11 cellular contexts compared by ENCODE assay signal in the genomic region with DNA sequence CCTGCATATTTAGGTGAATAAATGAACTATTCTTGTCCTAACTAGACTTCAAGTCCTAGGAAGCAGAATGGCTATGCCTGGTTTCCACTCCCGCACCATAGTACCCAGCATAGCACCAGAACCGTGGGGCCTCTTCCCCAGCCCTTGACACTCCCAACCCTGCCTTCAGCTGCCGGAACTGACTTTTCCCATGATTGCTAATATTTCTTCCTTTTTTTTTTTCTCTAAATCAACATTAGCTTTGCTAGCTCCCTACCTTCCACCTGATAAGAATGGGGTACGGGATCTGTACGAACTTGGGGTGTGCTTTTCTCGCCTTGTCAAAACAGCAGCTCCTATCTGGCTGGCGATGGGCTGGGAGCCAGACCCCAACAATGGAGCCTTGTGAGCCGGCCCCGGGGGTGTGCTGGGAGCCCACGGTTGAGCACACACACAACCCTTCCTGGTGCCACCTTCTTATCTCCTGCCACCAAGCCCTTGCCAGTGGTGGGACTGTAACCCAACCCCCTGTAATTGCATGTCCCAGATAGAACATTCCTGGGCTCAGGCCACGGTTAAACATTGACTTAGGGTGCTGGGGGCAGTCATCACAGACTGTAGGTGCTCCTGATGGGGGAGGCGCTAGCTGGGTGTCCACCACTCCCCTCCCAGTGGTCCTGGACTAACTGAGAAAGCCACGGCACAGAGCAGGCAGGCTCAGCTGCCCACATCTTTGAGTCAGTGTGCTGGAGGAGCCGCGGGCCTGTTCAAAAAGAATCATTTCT.
DNase-seq lines count a peak whose midpoint lies in the region; ATAC-seq and TF ChIP-seq lines count a peak whose summit lies in the region.
"Had no signal": no experiment of that assay in that cellular context is flagged by ENCODE, and none has a peak within 500 bp of the region (broad histone marks: within the 10 kb centered on the region; RNA-seq: fewer than 3 reads in every experiment).

No MANE protein-coding gene starts in this region.

- no peak overlapping the region for H2AFZ ChIP-seq in osteoblast (ENCODE audit: low read length)

- no peak for ATAC-seq in HG03442 (IDR thresholded peaks at IDR 0.05; ENCODE audit: unreplicated experiment)

- peaks cover 7% of the 10 kb centered on the region; the same call in 1 of the 2 replicates for H3K9me3 ChIP-seq in BLaER1
- H3K9me3 ChIP-seq in osteoblast (ENCODE audit: low read depth, low read length): no peaks in the 10 kb centered on the region
- H3K9me3 ChIP-seq: SJCRH30 had no signal

- no peaks in the 10 kb centered on the region for H3K79me2 ChIP-seq in osteoblast (ENCODE audit: insufficient read depth, low read length)

- no peak overlapping the region for H3K9ac ChIP-seq in BLaER1

- no peaks in the 10 kb centered on the region for H3K36me3 ChIP-seq in BLaER1
- no peaks in the 10 kb centered on the region for H3K36me3 ChIP-seq in kidney epithelial cell (ENCODE audit: control insufficient read depth, insufficient read depth, low read length)
- no peaks in the 10 kb centered on the region for H3K36me3 ChIP-seq in osteoblast (ENCODE audit: insufficient read depth, low read length)
- H3K36me3 ChIP-seq: SJCRH30 had no signal

- H3K4me3 ChIP-seq in BLaER1 (no peak overlapping the region), kidney epithelial cell (ENCODE audit: low read depth, low read length) (no peak overlapping the region), osteoblast (ENCODE audit: insufficient read depth, low read length) (no peak overlapping the region)
- H3K4me3 ChIP-seq: SJCRH30 had no signal

- H3K4me2 ChIP-seq in BLaER1 (peak overlapping the region; percentile 62), osteoblast (ENCODE audit: insufficient read depth, low read length) (no peak overlapping the region)

- H4K20me1 ChIP-seq in BLaER1 (no peaks in the 10 kb centered on the region), osteoblast (ENCODE audit: insufficient read depth, low read length) (no peaks in the 10 kb centered on the region)

- in situ Hi-C loops in KBM-7 (cut with MboI; ENCODE audit: low pct_unique_long_range_greater_than_20kb, low sequenced_read_pairs): no loop called here

- H3K27me3 ChIP-seq in BLaER1 (no peaks in the 10 kb centered on the region), kidney epithelial cell (ENCODE audit: control insufficient read depth, insufficient read depth, low read length) (no peaks in the 10 kb centered on the region), osteoblast (ENCODE audit: insufficient read depth, low read length) (no peaks in the 10 kb centered on the region)

- TF ChIP-seq CTCF in kidney epithelial cell (IDR thresholded peaks at IDR 0.05; ENCODE audit: insufficient read depth, low read length, poor library complexity, severe bottlenecking): no peak
- TF ChIP-seq CTCF in osteoblast (IDR thresholded peaks at IDR 0.05; ENCODE audit: extremely low read depth, low read depth, low read length): no peak

- DNase-seq in SW480 (ENCODE audit: low spot score) (peak; percentile 85), kidney epithelial cell (ENCODE audit: low read depth) (peak; percentile 48), osteoblast (ENCODE audit: insufficient read length, low spot score, missing footprints) (peak; percentile 35), GM19238 (ENCODE audit: insufficient read length, low spot score) (no peak), KBM-7 (no peak), CD1c-positive myeloid dendritic cell (ENCODE audit: extremely low spot score) (no peak)
- DNase-seq: activated naive CD4-positive, alpha-beta T cell; NCI-H226 had no signal

- no peak overlapping the region for H3K27ac ChIP-seq in BLaER1
- no peak overlapping the region for H3K27ac ChIP-seq in osteoblast (ENCODE audit: low read depth, low read length)
- H3K27ac ChIP-seq: SJCRH30 had no signal

- peaks cover 61% of the 10 kb centered on the region for H3K4me1 ChIP-seq in BLaER1
- H3K4me1 ChIP-seq in osteoblast (ENCODE audit: insufficient read depth, low read length): no peaks in the 10 kb centered on the region

Comparison
In these comparisons a context has a peak if more than half of its experiments do, and no peak if none do; other contexts are left out.
1. DNase-seq: peak in SW480 (single experiment), kidney epithelial cell (single experiment) and osteoblast (single experiment); none in GM19238 (single experiment), KBM-7 (single experiment) and CD1c-positive myeloid dendritic cell (single experiment).